29 cellular contexts compared by ENCODE assay signal in genomic region chr19:19637186-19637522, GRCh38.
"Had no signal": no experiment of that assay in that cellular context is flagged by ENCODE, and none has a peak within 500 bp of the region (broad histone marks: within the 10 kb centered on the region; RNA-seq: fewer than 3 reads in every experiment).

No MANE protein-coding gene starts in this region.

- H3K9me3 ChIP-seq: gastroesophageal sphincter, heart left ventricle, mucosa of descending colon, right lobe of liver, tibial artery had no signal

- H3K27ac Mint-ChIP-seq: dendritic cell treated with granulocyte-macrophage colony-stimulating factor and Interleukin-4, amounts not matched to agents 40 ng/mL and 50 ng/mL, for 4 days; endodermal cell; mesothelial cell of epicardium; natural killer cell treated with Interleukin-12 subunit alpha and Interleukin-12 subunit beta and Interleukin-15 and Interleukin-18, amount 100 ng/mL, for 72 hours; type B pancreatic cell had no signal

- H3K4me3 ChIP-seq: gastroesophageal sphincter, heart left ventricle, hepatocyte, lung, mucosa of descending colon, right lobe of liver, tibial artery had no signal

- H3K4me3 Mint-ChIP-seq: dendritic cell treated with granulocyte-macrophage colony-stimulating factor and Interleukin-4, amounts not matched to agents 40 ng/mL and 50 ng/mL, for 4 days; endodermal cell; mesothelial cell of epicardium; natural killer cell treated with Interleukin-12 subunit alpha and Interleukin-12 subunit beta and Interleukin-15 and Interleukin-18, amount 100 ng/mL, for 72 hours; neural crest cell; stimulated activated naive CD8-positive, alpha-beta T cell treated with anti-CD3 and anti-CD28 coated beads, Interleukin-15, amount 100 ng/mL, for 72 hours; type B pancreatic cell had no signal

- DNase-seq: central memory CD4-positive, alpha-beta T cell; effector CD8-positive, alpha-beta T cell; foreskin fibroblast; mesenchymal stem cell; naive B cell; retina; right lobe of liver; small intestine; stimulated activated CD4-positive, alpha-beta T cell treated with anti-CD3 and anti-CD28 coated beads, Interleukin-12 subunit alpha, Interleukin-12 subunit beta, amount 100 ng/mL, for 4 hours; stimulated activated CD4-positive, alpha-beta T cell treated with anti-CD3 and anti-CD28 coated beads, Interleukin-1b, Interleukin-23, amount 100 ng/mL, for 48 hours; stimulated activated CD4-positive, alpha-beta T cell treated with anti-CD3 and anti-CD28 coated beads, Interleukin-4, amount 100 ng/mL, for 1 hour; stimulated activated naive CD4-positive, alpha-beta T cell; stimulated activated naive CD8-positive, alpha-beta T cell treated with anti-CD3 and anti-CD28 coated beads, Interleukin-15, amount 100 ng/mL, for 72 hours; tibial artery had no signal

- H3K27ac ChIP-seq: epithelial cell of prostate, gastroesophageal sphincter, heart left ventricle, hepatocyte, right lobe of liver, tibial artery had no signal

- H3K4me1 ChIP-seq: gastroesophageal sphincter, heart left ventricle, right lobe of liver, tibial artery had no signal

- H3K27me3 ChIP-seq: gastroesophageal sphincter, heart left ventricle, hepatocyte, right lobe of liver, tibial artery had no signal

- H3K9me3 Mint-ChIP-seq: dendritic cell treated with granulocyte-macrophage colony-stimulating factor and Interleukin-4, amounts not matched to agents 40 ng/mL and 50 ng/mL, for 4 days; endodermal cell; mesothelial cell of epicardium; naive B cell; natural killer cell treated with Interleukin-12 subunit alpha and Interleukin-12 subunit beta and Interleukin-15 and Interleukin-18, amount 100 ng/mL, for 72 hours; neural crest cell; stimulated activated naive CD8-positive, alpha-beta T cell treated with anti-CD3 and anti-CD28 coated beads, Interleukin-15, amount 100 ng/mL, for 72 hours; type B pancreatic cell had no signal

- FAIRE-seq: colon, keratinocyte, small intestine had no signal

- H3K27me3 Mint-ChIP-seq: dendritic cell treated with granulocyte-macrophage colony-stimulating factor and Interleukin-4, amounts not matched to agents 40 ng/mL and 50 ng/mL, for 4 days; naive B cell; natural killer cell treated with Interleukin-12 subunit alpha and Interleukin-12 subunit beta and Interleukin-15 and Interleukin-18, amount 100 ng/mL, for 72 hours; stimulated activated naive CD8-positive, alpha-beta T cell treated with anti-CD3 and anti-CD28 coated beads, Interleukin-15, amount 100 ng/mL, for 72 hours; type B pancreatic cell had no signal

- ATAC-seq: gastroesophageal sphincter, heart left ventricle, left lobe of liver, mucosa of descending colon had no signal

- H3K4me1 Mint-ChIP-seq: endodermal cell had no signal
